Comparison of ENCODE assay signal across 9 cellular contexts in the genomic region with DNA sequence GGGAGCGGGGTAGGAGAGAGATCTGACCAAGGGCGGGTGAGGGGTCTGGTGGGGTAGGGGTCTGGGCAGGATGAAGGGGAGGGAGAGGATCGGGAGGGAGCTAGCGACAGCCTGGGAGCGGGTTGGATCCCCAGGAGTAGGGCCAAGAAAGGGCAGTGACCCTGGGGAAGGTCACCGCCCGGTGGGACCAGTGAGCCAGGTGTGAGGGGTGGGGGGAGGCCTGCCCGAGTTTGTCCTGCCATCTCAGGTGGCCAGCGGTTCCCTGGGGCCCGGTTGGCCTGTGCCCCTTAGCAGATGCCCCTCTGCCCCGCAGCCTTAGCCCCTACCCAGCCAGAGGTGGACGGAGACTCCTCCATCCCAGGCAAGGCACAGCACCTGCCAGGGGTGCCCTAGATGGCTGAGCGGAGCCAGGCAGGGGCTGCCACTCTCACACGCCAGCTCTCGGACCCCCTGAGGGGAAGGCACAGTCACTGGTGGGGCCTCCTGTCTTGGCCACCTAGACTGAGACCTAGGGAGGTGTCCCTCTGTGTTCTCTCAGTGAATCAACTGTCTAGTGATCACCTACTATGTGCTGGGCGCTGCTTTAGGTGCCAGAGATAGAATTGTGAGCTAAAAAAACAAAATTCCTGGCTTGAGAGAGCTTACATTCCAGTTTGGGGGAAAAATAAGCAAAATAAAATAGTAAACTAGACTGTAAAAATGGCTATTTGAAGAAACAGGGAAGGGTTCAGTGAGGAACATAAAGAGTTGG. TPM values are rescaled to one million over a fixed set of nuclear protein-coding genes. Genes with fewer than 3 reads are reported as not detected.
DNase-seq lines count a peak whose midpoint lies in the region; ATAC-seq, FAIRE-seq and TF ChIP-seq lines count a peak whose summit lies in the region.
"Had no signal": no experiment of that assay in that cellular context is flagged by ENCODE, and none has a peak within 500 bp of the region (broad histone marks: within the 10 kb centered on the region; RNA-seq: fewer than 3 reads in every experiment).

No MANE protein-coding gene starts in this region.

- H3K4me3 ChIP-seq in ACC112 (ENCODE audit: low read depth, low read length) (peak overlapping the region; percentile 56), IMR-90 (ENCODE audit: insufficient read depth, low read depth, low read length) (no peak overlapping the region), H1 (ENCODE audit: extremely low read depth in 1 of 4, insufficient read depth in 2 of 4, low read depth in 3 of 4, low read length in 4 of 4) (peak overlapping the region; percentile 19 to 71 (median 42)), mucosa of descending colon (no peak overlapping the region)

- intact Hi-C loops in IMR-90 (cut with micrococcal nuclease) (loop anchor here (5.0 kb wide), 2 partner anchors 60 to 515 kb away; no protein-coding TSS in a partner anchor), mucosa of descending colon (cut with DNase I, micrococcal nuclease) (no loop called here)

- in situ Hi-C loops in IMR-90 (cut with MboI; ENCODE audit: low sequenced_read_pairs) (no loop called here), GM13977 (cut with MboI; ENCODE audit: low pct_unique_long_range_greater_than_20kb, low sequenced_read_pairs, unreplicated experiment) (no loop called here)

- H3K18ac ChIP-seq in IMR-90 (ENCODE audit: low read depth, low read length): no peak overlapping the region
- H3K18ac ChIP-seq in H1 (ENCODE audit: extremely low read depth, low read length): no peak overlapping the region; the same call in 1 of the 2 replicates

- CTCF ChIA-PET in IMR-90 (lab: Yijun Ruan, JAX): interaction anchor here (1.0 to 1.1 kb wide), 2 partner anchors 49 to 58 kb away, joined by 3 to 7 read pairs; no protein-coding TSS in a partner anchor
- CTCF ChIA-PET in H1 (lab: Charles Lee; ENCODE audit: partially characterized antibody): interaction anchor here (0.6 to 3.3 kb wide), 16 partner anchors 8 to 292 kb away, joined by 3 to 12 read pairs (median 4); no protein-coding TSS in a partner anchor

- peak overlapping the region; percentile 85 for H2AK9ac ChIP-seq in IMR-90 (replicated peaks; ENCODE audit: low read depth, low read length, poor library complexity)

- H4K20me1 ChIP-seq in IMR-90 (ENCODE audit: insufficient read depth, low read length): peaks cover 9% of the 10 kb centered on the region; the same call in 1 of the 2 replicates
- peaks cover 0 to 1% of the 10 kb centered on the region in 2 experiments for H4K20me1 ChIP-seq in H1 (replicated peaks in 1 of 2; ENCODE audit: control insufficient read depth in 1 of 2, insufficient read depth in 2 of 2, low read length in 2 of 2)

- H3K4ac ChIP-seq in IMR-90 (ENCODE audit: low read depth, low read length) (peak overlapping the region; percentile 61; the same call in 1 of the 2 replicates), H1 (replicated peaks; ENCODE audit: insufficient read length, low read depth, low read length) (no peak overlapping the region)

- H3K9ac ChIP-seq in IMR-90 (ENCODE audit: low read depth, low read length) (no peak overlapping the region), H1 (replicated peaks in 1 of 4; ENCODE audit: extremely low read depth in 1 of 4, low read depth in 3 of 4, low read length in 3 of 4) (peak overlapping the region in 1 of 4 experiments; percentile 24; a peak in 1 of 7 replicates)

- H3K79me2 ChIP-seq in ACC112 (ENCODE audit: control insufficient read depth, insufficient read depth, low read length, unreplicated experiment) (peaks cover 15% of the 10 kb centered on the region), H1 (ENCODE audit: control insufficient read depth in 1 of 2, insufficient read depth in 2 of 2, low read length in 2 of 2) (no peaks in the 10 kb centered on the region)

- FAIRE-seq in H1 (lab: Jason Lieb, UNC): no peak
- FAIRE-seq: keratinocyte had no signal

- ATAC-seq in IMR-90 (ENCODE audit: low read depth): no peak
- ATAC-seq in mucosa of descending colon: peak; percentile 6
- no peak for ATAC-seq in GM21825 (IDR thresholded peaks at IDR 0.05; ENCODE audit: unreplicated experiment)
- ATAC-seq in HG02798 (IDR thresholded peaks at IDR 0.05; ENCODE audit: poor library complexity, unreplicated experiment): no peak

- TF ChIP-seq CTCF in IMR-90 (conservative IDR thresholded peaks at IDR 0.05; ENCODE audit: low read depth, low read length): no peak
- no peak for TF ChIP-seq CTCF in H1 (IDR thresholded peaks at IDR 0.05; ENCODE audit: control extremely low read depth in 1 of 3, insufficient read depth in 1 of 3, low read depth in 1 of 3, low read length in 3 of 3)
- TF ChIP-seq CTCF in mucosa of descending colon (IDR thresholded peaks at IDR 0.05): peak; percentile 2
- no peak for TF ChIP-seq CTCF in GM13977 (IDR thresholded peaks at IDR 0.05; ENCODE audit: extremely low read depth, insufficient read depth, missing control alignments)

- no peaks in the 10 kb centered on the region; the same call in 1 of the 2 replicates for H3K9me1 ChIP-seq in IMR-90 (ENCODE audit: insufficient read depth, low read length)

- TF ChIP-seq RAD21 in IMR-90 (IDR thresholded peaks at IDR 0.05; ENCODE audit: low read length) (no peak), H1 (IDR thresholded peaks at IDR 0.05 in 1 of 2, conservative IDR thresholded peaks at IDR 0.05 in 1 of 2; ENCODE audit: low read depth in 2 of 2, low read length in 2 of 2) (no peak)

- dilution Hi-C loops in IMR-90 (cut with HindIII; ENCODE audit: low sequenced_read_pairs, unreplicated experiment): no loop called here

- H3K23me2 ChIP-seq in H1 (ENCODE audit: low read depth, low read length): peaks cover 8% of the 10 kb centered on the region; the same call in 1 of the 2 replicates

- POLR2A ChIA-PET in IMR-90 (lab: Charles Lee; ENCODE audit: unreplicated experiment): no interaction called here
- POLR2A ChIA-PET in H1 (lab: Charles Lee; ENCODE audit: partially characterized antibody): interaction anchor here (1.1 to 1.8 kb wide), 2 partner anchors 10 to 12 kb away, joined by 3 to 7 read pairs; no protein-coding TSS in a partner anchor

- H4K8ac ChIP-seq in IMR-90 (ENCODE audit: low read depth in 2 of 2, low read length in 2 of 2) (no peak overlapping the region; a peak in 2 of 4 replicates), H1 (ENCODE audit: extremely low read depth, insufficient read depth, low read length) (peak overlapping the region; percentile 42; the same call in 1 of the 2 replicates)

- H3K27me3 ChIP-seq in ACC112 (ENCODE audit: insufficient read depth, low read length) (no peaks in the 10 kb centered on the region), IMR-90 (ENCODE audit: control insufficient read depth, insufficient read depth, low read length) (peaks cover 16% of the 10 kb centered on the region; the same call in 1 of the 2 replicates), H1 (replicated peaks in 1 of 4; ENCODE audit: control insufficient read depth in 3 of 4, extremely low read depth in 1 of 4, insufficient read depth in 3 of 4, low read length in 3 of 4) (peaks cover 0 to 5% (median 5%) of the 10 kb centered on the region in 4 experiments; a peak in 4 of 7 replicates)

- H2BK20ac ChIP-seq in IMR-90 (ENCODE audit: low read depth, low read length): no peak overlapping the region
- H2BK20ac ChIP-seq in H1 (ENCODE audit: low read length): no peak overlapping the region

- DNase-seq in IMR-90: no peak
- peak in 1 of 2 experiments; percentile 63 for DNase-seq in H1 (ENCODE audit: low read depth in 1 of 2, low spot score in 2 of 2)
- DNase-seq in mucosa of descending colon: peak in 1 of 3 donors; percentile 32
- DNase-seq in SW480 (ENCODE audit: low spot score): no peak
- DNase-seq in GM13977 (ENCODE audit: low spot score): no peak

- H3K79me1 ChIP-seq in IMR-90 (ENCODE audit: low read depth in 1 of 2, low read length in 2 of 2) (peaks cover 24 to 38% of the 10 kb centered on the region in 2 experiments), H1 (ENCODE audit: low read depth, low read length) (peaks cover 6% of the 10 kb centered on the region; the same call in 1 of the 2 replicates)

- H3K14ac ChIP-seq in IMR-90 (replicated peaks; ENCODE audit: low read depth, low read length): no peak overlapping the region
- H3K14ac ChIP-seq in H1 (ENCODE audit: insufficient read length): no peak overlapping the region

- no peak overlapping the region for H2AFZ ChIP-seq in ACC112 (ENCODE audit: low read length, unreplicated experiment)
- H2AFZ ChIP-seq in IMR-90 (replicated peaks; ENCODE audit: low read length, poor library complexity): peak overlapping the region; percentile 85
- peak overlapping the region; percentile 89 for H2AFZ ChIP-seq in H1 (ENCODE audit: low read length)

- H3K23ac ChIP-seq in IMR-90 (ENCODE audit: low read depth, low read length): no peak overlapping the region
- H3K23ac ChIP-seq in H1 (ENCODE audit: insufficient read length): no peak overlapping the region

- no peak overlapping the region for H3K27ac ChIP-seq in ACC112 (ENCODE audit: low read depth, low read length)
- no peak overlapping the region for H3K27ac ChIP-seq in IMR-90 (ENCODE audit: insufficient read depth, low read length)
- no peak overlapping the region for H3K27ac ChIP-seq in H1 (ENCODE audit: low read depth, low read length)

- H3K56ac ChIP-seq in IMR-90 (ENCODE audit: extremely low read depth, insufficient read depth, low read length) (no peak overlapping the region), H1 (replicated peaks; ENCODE audit: insufficient read length, low read depth, low read length) (no peak overlapping the region)

- no peak overlapping the region for H2BK15ac ChIP-seq in IMR-90 (ENCODE audit: low read depth, low read length)
- H2BK15ac ChIP-seq in H1 (ENCODE audit: low read length): peak overlapping the region; percentile 18; the same call in 1 of the 2 replicates

- H3K4me2 ChIP-seq in IMR-90 (ENCODE audit: low read depth, low read length) (peak overlapping the region; percentile 48; the same call in 1 of the 2 replicates), H1 (ENCODE audit: insufficient read depth in 1 of 2, low read depth in 2 of 2, low read length in 2 of 2) (peak overlapping the region; percentile 80 to 81)

- H3K9me3 ChIP-seq in IMR-90 (ENCODE audit: control insufficient read depth, insufficient read depth, low read length) (no peaks in the 10 kb centered on the region), H1 (ENCODE audit: insufficient read depth in 2 of 2, low read depth in 1 of 2, low read length in 1 of 2) (no peaks in the 10 kb centered on the region), mucosa of descending colon (no peaks in the 10 kb centered on the region)

- H2BK5ac ChIP-seq in IMR-90 (ENCODE audit: low read depth, low read length, poor library complexity, severe bottlenecking) (no peak overlapping the region), H1 (ENCODE audit: low read depth, low read length) (no peak overlapping the region)

- H2BK120ac ChIP-seq in IMR-90 (ENCODE audit: low read depth, low read length) (0 out of 2 replicates have a peak overlapping the region, but pooled peaks have one; percentile 23), H1 (replicated peaks; ENCODE audit: low read depth, low read length) (peak overlapping the region; percentile 80)

- H3K36me3 ChIP-seq in ACC112 (ENCODE audit: insufficient read depth, low read length): no peaks in the 10 kb centered on the region
- no peaks in the 10 kb centered on the region for H3K36me3 ChIP-seq in IMR-90 (ENCODE audit: control insufficient read depth, insufficient read depth, low read length)
- H3K36me3 ChIP-seq in H1 (ENCODE audit: control insufficient read depth in 2 of 4, insufficient read depth in 4 of 4, low read length in 3 of 4): no peaks in the 10 kb centered on the region
- H3K36me3 ChIP-seq in mucosa of descending colon (ENCODE audit: low read depth): no peaks in the 10 kb centered on the region

- no peak for TF ChIP-seq EP300 in H1 (IDR thresholded peaks at IDR 0.05; ENCODE audit: borderline replicate concordance in 1 of 2, low read depth in 2 of 2, low read length in 2 of 2)

- no peak overlapping the region for H4K91ac ChIP-seq in IMR-90 (ENCODE audit: insufficient read depth, low read depth, low read length)
- H4K91ac ChIP-seq in H1 (replicated peaks; ENCODE audit: insufficient read length, low read length): peak overlapping the region; percentile 71

- peaks cover 5% of the 10 kb centered on the region for H3K4me1 ChIP-seq in ACC112 (ENCODE audit: control insufficient read depth, insufficient read depth, low read length, unreplicated experiment)
- H3K4me1 ChIP-seq in IMR-90 (ENCODE audit: control insufficient read depth, insufficient read depth, low read length): peaks cover 5% of the 10 kb centered on the region
- H3K4me1 ChIP-seq in H1 (replicated peaks in 1 of 4; ENCODE audit: control insufficient read depth in 3 of 4, insufficient read depth in 4 of 4, low read length in 3 of 4): peaks cover 0 to 10% (median 5%) of the 10 kb centered on the region in 4 experiments; a peak in 6 of 7 replicates
- H3K4me1 ChIP-seq in mucosa of descending colon (ENCODE audit: low read depth): peaks cover 3% of the 10 kb centered on the region

- peak overlapping the region; percentile 67; the same call in 1 of the 2 replicates for H2AK5ac ChIP-seq in IMR-90 (ENCODE audit: low read depth, low read length)
- no peak overlapping the region for H2AK5ac ChIP-seq in H1 (ENCODE audit: low read depth, low read length)

- 48% methylated on average over 3 of the region's 16 CpGs; no CpG with 5 or more reads in 1 of the 2 experiments for WGBS in IMR-90 (ENCODE audit: extremely low coverage in 2 of 2, insufficient read length in 1 of 2), 2 experiments
- WGBS in H1 (ENCODE audit: extremely low coverage in 1 of 2, insufficient coverage in 1 of 2, insufficient read length in 1 of 2, insufficient replicate concordance in 2 of 2, low coverage in 1 of 2, low lambda C conversion rate in 2 of 2, missing lambda C conversion rate in 1 of 2), 2 experiments: 64% methylated on average over 5 of the region's 16 CpGs; no CpG with 5 or more reads in 1 of the 2 experiments

- H4K5ac ChIP-seq in IMR-90 (ENCODE audit: low read depth, low read length) (0 out of 2 replicates have a peak overlapping the region, but pooled peaks have one; percentile 68), H1 (ENCODE audit: insufficient read length, low read depth, low read length) (no peak overlapping the region)

- peak overlapping the region; percentile 68; the same call in 1 of the 2 replicates for H2BK12ac ChIP-seq in H1 (ENCODE audit: low read depth, low read length)

- TF ChIP-seq POLR2A in IMR-90 (IDR thresholded peaks at IDR 0.05; ENCODE audit: low read depth, low read length) (no peak), H1 (IDR thresholded peaks at IDR 0.05; ENCODE audit: control extremely low read depth in 1 of 2, low read depth in 2 of 2, low read length in 2 of 2) (no peak)

- no TSS peak for BruUV-seq in IMR-90 (replicated peaks; lab: Mats Ljungman, UMichigan)

RNA-seq across cellular contexts. Expression of gene TTC7B, which starts 0.6 kb away (rescaled TPM):
- total RNA-seq in IMR-90 (2012; rRNA removed): 16.1 and 18.1 TPM in 2 replicates
- 35.3 and 42.6 TPM in 2 replicates for polyA plus RNA-seq in IMR-90 (2012; rRNA removed)
- polyA plus RNA-seq in IMR-90 (2012; cell fraction: cytosol; rRNA removed): 26.9 and 28.3 TPM in 2 replicates
- 30.5 and 31.5 TPM in 2 replicates for polyA plus RNA-seq in IMR-90 (2012; cell fraction: nucleus; rRNA removed; ENCODE audit: low replicate concordance)
- 31.2 and 34.0 TPM in 2 replicates for total RNA-seq in H1 (2021; fragmentation: NEBNext Ultra II Directional; extraction: Animal tissue kit (Norgen Biotek cat#: 25700))
- 23.7 and 31.5 TPM in 2 replicates for polyA plus RNA-seq in H1 (2011; rRNA removed)
- 20.1 TPM for polyA plus RNA-seq in H1 (2011; cell fraction: cytosol; rRNA removed)
- polyA plus RNA-seq in H1 (2011; cell fraction: nucleus; rRNA removed): 38.7 TPM
- polyA plus RNA-seq in H1 (2012, experiment 1 of 2): 22.3 to 30.8 TPM (median 23.0 TPM) in 4 replicates
- 10.1 TPM for polyA plus RNA-seq in H1 (2012, experiment 2 of 2)
- polyA plus RNA-seq in H1 (2013, experiment 1 of 2): 14.6 TPM
- polyA plus RNA-seq in H1 (2013, experiment 2 of 2): 14.6 TPM
- polyA minus RNA-seq in H1 (2011; rRNA and poly(A)+ RNA removed): 29.7 and 35.0 TPM in 2 replicates
- 39.4 TPM for polyA minus RNA-seq in H1 (2011; cell fraction: cytosol; rRNA and poly(A)+ RNA removed)
- 45.8 TPM for polyA minus RNA-seq in H1 (2011; cell fraction: nucleus; rRNA and poly(A)+ RNA removed)
- total RNA-seq in mucosa of descending colon: 10 to 100 TPM in 1 of 3 donors, 1 to 10 TPM in 2; 6.0 to 72.8 (median 10.0) TPM

Comparison
In these comparisons a context has a peak if more than half of its experiments do, and no peak if none do; other contexts are left out.
1. H3K4me3 ChIP-seq: peak in ACC112 (single experiment) and H1 (4 of 4); none in IMR-90 (single experiment) and mucosa of descending colon (single experiment).